ENCODE assay signal across 1 cellular context in the genomic region with DNA sequence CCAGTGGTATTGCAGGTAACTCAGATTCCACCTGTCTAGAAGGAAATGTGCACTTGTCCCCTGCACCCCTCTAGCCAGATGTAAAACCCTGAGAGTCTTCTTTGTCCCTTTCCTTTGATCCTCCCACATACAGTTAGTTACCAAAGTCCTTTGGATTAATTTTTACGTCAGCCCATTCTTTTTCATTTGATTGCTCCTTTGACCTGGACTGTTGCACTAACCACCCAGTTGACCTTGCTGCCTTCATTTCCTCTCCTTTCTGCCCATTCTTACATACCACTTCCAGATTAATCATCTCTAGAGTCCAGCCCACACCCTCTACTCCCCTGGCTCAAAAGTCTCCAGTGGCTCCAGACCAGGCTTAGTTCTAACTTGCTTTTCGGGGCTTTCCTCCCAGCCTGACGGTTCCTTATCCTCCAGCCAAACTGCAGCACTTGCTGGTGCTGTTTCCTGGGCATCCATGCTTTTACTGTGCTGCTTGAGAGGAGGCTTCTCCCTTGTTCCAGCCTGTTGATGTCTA.
TF ChIP-seq lines count a peak whose summit lies in the region.

No MANE protein-coding gene starts in this region.

TF ChIP-seq in IMR-90, 13 proteins besides CTCF, POLR2A, EP300 and RAD21:
- TF ChIP-seq MAFK (IDR thresholded peaks at IDR 0.05; ENCODE audit: low read depth, low read length) = no peak
- TF ChIP-seq MAZ (IDR thresholded peaks at IDR 0.05; ENCODE audit: borderline replicate concordance, low read depth, low read length) = no peak
- no peak for TF ChIP-seq CHD1 (IDR thresholded peaks at IDR 0.05; ENCODE audit: low read depth, low read length)
- no peak for TF ChIP-seq CEBPB (IDR thresholded peaks at IDR 0.05; ENCODE audit: low read depth, low read length)
- no peak for TF ChIP-seq MXI1 (IDR thresholded peaks at IDR 0.05; ENCODE audit: borderline replicate concordance, low read depth, low read length)
- TF ChIP-seq NFE2L2 (IDR thresholded peaks at IDR 0.05; ENCODE audit: low read depth, low read length) = no peak
